ENCODE assay signal across 18 cellular contexts in the genomic region with DNA sequence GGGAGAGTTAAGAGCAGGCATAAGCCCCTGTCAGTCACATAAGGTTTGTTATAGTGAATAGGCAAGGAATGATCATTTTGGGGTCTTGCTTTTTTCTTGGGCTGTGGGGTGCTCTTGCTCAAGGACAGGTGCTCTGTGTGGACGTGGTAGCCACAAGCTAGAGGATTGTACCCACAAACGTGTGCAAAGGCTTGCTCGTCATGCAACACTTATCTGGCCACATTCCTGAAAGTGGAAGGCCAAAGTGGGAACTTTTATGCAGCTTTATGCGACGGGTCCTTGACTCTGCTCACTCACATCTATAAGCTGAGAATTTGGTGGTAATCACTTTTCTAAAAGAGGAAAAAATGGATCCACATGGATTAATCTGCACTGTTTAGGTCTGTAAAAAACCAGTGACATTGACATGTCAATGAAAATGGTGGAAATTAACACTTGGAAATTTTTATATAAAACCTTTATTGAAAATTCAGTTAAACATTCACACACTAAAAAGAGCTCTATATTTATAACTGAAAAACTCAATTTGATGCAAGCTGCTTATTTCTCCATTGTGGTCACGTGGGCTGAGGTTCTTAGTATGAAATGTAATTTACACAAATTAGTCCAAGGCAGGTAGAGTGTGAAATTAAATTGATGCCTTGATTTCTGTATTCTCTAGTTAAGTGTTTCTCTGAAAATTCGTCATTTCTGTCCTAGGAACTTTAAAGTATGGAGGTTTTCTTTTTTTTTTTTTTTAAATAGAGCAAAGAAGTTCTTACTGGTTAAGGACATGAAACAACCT.
"Had no signal": no experiment of that assay in that cellular context is flagged by ENCODE, and none has a peak within 500 bp of the region (broad histone marks: within the 10 kb centered on the region; RNA-seq: fewer than 3 reads in every experiment).

No MANE protein-coding gene starts in this region.

- H3K9me3 ChIP-seq: adrenal gland, lower lobe of right lung had no signal

- H3K4me1 ChIP-seq: lower lobe of right lung had no signal

- H3K27me3 ChIP-seq: adrenal gland, dorsolateral prefrontal cortex, hepatocyte had no signal

- H3K4me2 ChIP-seq: hepatocyte had no signal

- ATAC-seq: activated CD8-positive, alpha-beta memory T cell treated with anti-CD3 and anti-CD28 coated beads, Interleukin-2, amount 10 ng/mL, durations not matched to agents 7 days and 5 days; left cardiac atrium; lower lobe of right lung had no signal

- H2AFZ ChIP-seq: hepatocyte had no signal

- H3K27ac Mint-ChIP-seq: activated CD8-positive, alpha-beta memory T cell treated with anti-CD3 and anti-CD28 coated beads, Interleukin-2, amount 10 ng/mL, durations not matched to agents 7 days and 5 days; activated naive CD4-positive, alpha-beta T cell treated with anti-CD3 and anti-CD28 coated beads, Interleukin-2, amount 50 U/mL, for 72 hours; stimulated activated naive CD8-positive, alpha-beta T cell treated with anti-CD3 and anti-CD28 coated beads, Interleukin-15, Interleukin-2, amounts not matched to agents 100 ng/mL and 50 ng/mL, for 24 hours; type B pancreatic cell had no signal

- H3K4me3 Mint-ChIP-seq: activated CD8-positive, alpha-beta memory T cell treated with anti-CD3 and anti-CD28 coated beads, Interleukin-2, amount 10 ng/mL, durations not matched to agents 7 days and 5 days; stimulated activated naive CD8-positive, alpha-beta T cell treated with anti-CD3 and anti-CD28 coated beads, Interleukin-15, Interleukin-2, amounts not matched to agents 100 ng/mL and 50 ng/mL, for 24 hours; type B pancreatic cell had no signal

- H3K27ac ChIP-seq: hepatocyte, lower lobe of right lung, VCaP had no signal

- H3K36me3 ChIP-seq: adrenal gland, lower lobe of right lung had no signal

- DNase-seq: activated CD4-positive, alpha-beta T cell treated with anti-CD3 and anti-CD28 coated beads for 1 hour; activated CD4-positive, alpha-beta T cell treated with anti-CD3 and anti-CD28 coated beads, Interleukin-2, amount 50 U/mL, for 48 hours; activated CD8-positive, alpha-beta memory T cell treated with anti-CD3 and anti-CD28 coated beads, Interleukin-2, amount 10 ng/mL, durations not matched to agents 7 days and 5 days; activated effector memory CD4-positive, alpha-beta T cell treated with anti-CD3 and anti-CD28 coated beads, Interleukin-2, amount 50 U/mL, for 16 hours; adrenal gland; dorsolateral prefrontal cortex; left cardiac atrium; lower lobe of right lung; occipital lobe; retina; stimulated activated CD4-positive, alpha-beta T cell treated with anti-CD3 and anti-CD28 coated beads, Interleukin-12 subunit alpha, Interleukin-12 subunit beta, amount 100 ng/mL, for 4 hours; stimulated activated CD4-positive, alpha-beta T cell treated with anti-CD3 and anti-CD28 coated beads, Interleukin-1b, Interleukin-23, amount 100 ng/mL, for 48 hours; stimulated activated CD8-positive, alpha-beta memory T cell treated with anti-CD3 and anti-CD28 coated beads, Interleukin-4, amount 100 ng/mL, for 48 hours had no signal

- H3K4me3 ChIP-seq: adrenal gland, dorsolateral prefrontal cortex, hepatocyte, lower lobe of right lung had no signal

- H3K27me3 Mint-ChIP-seq: activated CD8-positive, alpha-beta memory T cell treated with anti-CD3 and anti-CD28 coated beads, Interleukin-2, amount 10 ng/mL, durations not matched to agents 7 days and 5 days; stimulated activated naive CD8-positive, alpha-beta T cell treated with anti-CD3 and anti-CD28 coated beads, Interleukin-15, Interleukin-2, amounts not matched to agents 100 ng/mL and 50 ng/mL, for 24 hours; type B pancreatic cell had no signal

- H3K9me3 Mint-ChIP-seq: stimulated activated naive CD8-positive, alpha-beta T cell treated with anti-CD3 and anti-CD28 coated beads, Interleukin-15, Interleukin-2, amounts not matched to agents 100 ng/mL and 50 ng/mL, for 24 hours had no signal
